Comparison of ENCODE assay signal across 8 cellular contexts in genomic region chr1:71196685-71197084, GRCh38.
A peak's percentile ranks its signal among the peaks of the same experiment; 100 is the strongest.
DNase-seq lines count a peak whose midpoint lies in the region; ATAC-seq and TF ChIP-seq lines count a peak whose summit lies in the region.

No MANE protein-coding gene starts in this region.

- ATAC-seq in HG02970 (IDR thresholded peaks at IDR 0.05; ENCODE audit: low FRiP score, unreplicated experiment) (no peak), omental fat pad (ENCODE audit: low FRiP score) (no peak), WTC11 (no peak)

- H3K27me3 Mint-ChIP-seq in WTC11 (ENCODE audit: low read depth) = no peaks in the 10 kb centered on the region

- no peaks in the 10 kb centered on the region for H3K36me3 Mint-ChIP-seq in WTC11

- intact Hi-C loops in A673 (cut with micrococcal nuclease; ENCODE audit: unreplicated experiment) = loop anchor here (2.0 kb wide), 3 partner anchors 324 to 840 kb away; no protein-coding TSS in a partner anchor

- H3K4me1 ChIP-seq in A673 (ENCODE audit: insufficient read depth, low read length, poor library complexity, severe bottlenecking) = no peaks in the 10 kb centered on the region

- H3K9me3 Mint-ChIP-seq in WTC11 = no peaks in the 10 kb centered on the region

- no peaks in the 10 kb centered on the region for H3K27me3 ChIP-seq in A673 (replicated peaks; ENCODE audit: insufficient read depth, low read depth, low read length, poor library complexity)

- peak; percentile 61 for TF ChIP-seq CTCF in A673 (conservative IDR thresholded peaks at IDR 0.05; ENCODE audit: low read depth, low read length)
- TF ChIP-seq CTCF in omental fat pad (IDR thresholded peaks at IDR 0.05) = no peak
- TF ChIP-seq CTCF in WTC11 (IDR thresholded peaks at IDR 0.05) = no peak

- no peak overlapping the region for H3K4me3 ChIP-seq in A673 (ENCODE audit: low read depth, low read length, poor library complexity, severe bottlenecking)

- BruUV-seq in A673 (replicated peaks; lab: Mats Ljungman, UMichigan) = no TSS peak

- POLR2A ChIA-PET in A673 (lab: Charles Lee; ENCODE audit: low non-redundant PET) (interaction anchor here (0.5 kb wide), 1 partner anchor 1189 kb away, joined by 3 read pairs; no protein-coding TSS in a partner anchor), WTC11 (lab: Charles Lee) (no interaction called here)

- no peak overlapping the region for H3K4me3 Mint-ChIP-seq in WTC11

- no peak overlapping the region for H3K27ac ChIP-seq in A673 (ENCODE audit: low read depth, low read length, poor library complexity, severe bottlenecking)

- H3K4me1 Mint-ChIP-seq in WTC11 = no peaks in the 10 kb centered on the region

- H3K9me3 ChIP-seq in A673 (ENCODE audit: low read depth, low read length, poor library complexity, severe bottlenecking) = no peaks in the 10 kb centered on the region

- H3K36me3 ChIP-seq in A673 (ENCODE audit: insufficient read depth, low read length, poor library complexity, severe bottlenecking) = no peaks in the 10 kb centered on the region

- CTCF ChIA-PET in A673 (lab: Charles Lee) (interaction anchor here (1.6 kb wide), 1 partner anchor 841 kb away, joined by 8 read pairs; no protein-coding TSS in a partner anchor), WTC11 (lab: Charles Lee) (interaction anchor here (0.6 to 1.5 kb wide), 2 partner anchors 147 to 161 kb away, joined by 3 to 12 read pairs; no protein-coding TSS in a partner anchor)

- no peak overlapping the region for H3K27ac Mint-ChIP-seq in WTC11

- DNase-seq in A673 (ENCODE audit: low spot score) (peak; percentile 56), HT-29 (ENCODE audit: low spot score) (peak; percentile 18), SK-N-DZ (ENCODE audit: low spot score) (peak; percentile 15), glomerular visceral epithelial cell (ENCODE audit: extremely low spot score) (peak; percentile 12), omental fat pad (ENCODE audit: low spot score) (no peak), WTC11 (ENCODE audit: low spot score) (no peak), HuH-7.5 (ENCODE audit: low spot score) (no peak)

TF ChIP-seq in WTC11, 78 proteins besides CTCF, POLR2A, EP300 and RAD21:
- TF ChIP-seq FOXP4 (CRISPR knock-in tag; IDR thresholded peaks at IDR 0.05) = no peak
- no peak for TF ChIP-seq ZNF317 (CRISPR knock-in tag; IDR thresholded peaks at IDR 0.05; ENCODE audit: borderline replicate concordance, low read depth)
- no peak for TF ChIP-seq SP1 (CRISPR knock-in tag; conservative IDR thresholded peaks at IDR 0.05)
- TF ChIP-seq, protein P1, sequence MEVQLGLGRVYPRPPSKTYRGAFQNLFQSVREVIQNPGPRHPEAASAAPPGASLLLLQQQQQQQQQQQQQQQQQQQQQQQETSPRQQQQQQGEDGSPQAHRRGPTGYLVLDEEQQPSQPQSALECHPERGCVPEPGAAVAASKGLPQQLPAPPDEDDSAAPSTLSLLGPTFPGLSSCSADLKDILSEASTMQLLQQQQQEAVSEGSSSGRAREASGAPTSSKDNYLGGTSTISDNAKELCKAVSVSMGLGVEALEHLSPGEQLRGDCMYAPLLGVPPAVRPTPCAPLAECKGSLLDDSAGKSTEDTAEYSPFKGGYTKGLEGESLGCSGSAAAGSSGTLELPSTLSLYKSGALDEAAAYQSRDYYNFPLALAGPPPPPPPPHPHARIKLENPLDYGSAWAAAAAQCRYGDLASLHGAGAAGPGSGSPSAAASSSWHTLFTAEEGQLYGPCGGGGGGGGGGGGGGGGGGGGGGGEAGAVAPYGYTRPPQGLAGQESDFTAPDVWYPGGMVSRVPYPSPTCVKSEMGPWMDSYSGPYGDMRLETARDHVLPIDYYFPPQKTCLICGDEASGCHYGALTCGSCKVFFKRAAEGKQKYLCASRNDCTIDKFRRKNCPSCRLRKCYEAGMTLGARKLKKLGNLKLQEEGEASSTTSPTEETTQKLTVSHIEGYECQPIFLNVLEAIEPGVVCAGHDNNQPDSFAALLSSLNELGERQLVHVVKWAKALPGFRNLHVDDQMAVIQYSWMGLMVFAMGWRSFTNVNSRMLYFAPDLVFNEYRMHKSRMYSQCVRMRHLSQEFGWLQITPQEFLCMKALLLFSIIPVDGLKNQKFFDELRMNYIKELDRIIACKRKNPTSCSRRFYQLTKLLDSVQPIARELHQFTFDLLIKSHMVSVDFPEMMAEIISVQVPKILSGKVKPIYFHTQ (CRISPR knock-in tag; IDR thresholded peaks at IDR 0.05) = no peak
- TF ChIP-seq CBFB (CRISPR knock-in tag; IDR thresholded peaks at IDR 0.05; ENCODE audit: low read depth) = no peak
- no peak for TF ChIP-seq JAZF1 (CRISPR knock-in tag; IDR thresholded peaks at IDR 0.05)
- no peak for TF ChIP-seq ELF4 (CRISPR knock-in tag; IDR thresholded peaks at IDR 0.05; ENCODE audit: low read depth)
- no peak for TF ChIP-seq ZNF425 (CRISPR knock-in tag; conservative IDR thresholded peaks at IDR 0.05)

Comparison
In these comparisons a context has a peak if more than half of its experiments do, and no peak if none do; other contexts are left out.
1. DNase-seq: peak in A673 (single experiment), HT-29 (single experiment), SK-N-DZ (single experiment) and glomerular visceral epithelial cell (single experiment); none in omental fat pad (single experiment), WTC11 (single experiment) and HuH-7.5 (single experiment).